1 cellular context compared by ENCODE assay signal in the genomic region with DNA sequence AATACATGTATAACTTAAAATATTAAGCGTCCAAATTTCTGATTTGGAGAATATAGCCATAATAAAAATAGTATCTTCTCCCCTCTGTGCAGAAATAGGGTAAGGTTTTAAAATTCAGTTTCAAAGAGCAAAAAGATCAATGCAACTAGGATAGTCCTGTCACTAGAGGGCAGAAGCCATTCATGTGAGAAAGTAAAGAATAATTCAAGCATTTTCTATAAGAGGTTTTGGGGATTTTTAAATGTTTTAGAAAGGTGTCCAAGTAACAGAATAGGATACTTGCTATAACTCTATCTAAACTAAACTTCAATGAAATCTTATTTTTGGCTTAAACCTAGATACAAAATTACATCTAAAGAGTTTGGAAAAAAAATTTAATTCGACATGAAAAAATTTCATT.
TF ChIP-seq lines count a peak whose summit lies in the region.

No MANE protein-coding gene starts in this region.

TF ChIP-seq in GM12878, 131 proteins besides CTCF, POLR2A, EP300 and RAD21 (continued from another document):
- TF ChIP-seq, protein P1, sequence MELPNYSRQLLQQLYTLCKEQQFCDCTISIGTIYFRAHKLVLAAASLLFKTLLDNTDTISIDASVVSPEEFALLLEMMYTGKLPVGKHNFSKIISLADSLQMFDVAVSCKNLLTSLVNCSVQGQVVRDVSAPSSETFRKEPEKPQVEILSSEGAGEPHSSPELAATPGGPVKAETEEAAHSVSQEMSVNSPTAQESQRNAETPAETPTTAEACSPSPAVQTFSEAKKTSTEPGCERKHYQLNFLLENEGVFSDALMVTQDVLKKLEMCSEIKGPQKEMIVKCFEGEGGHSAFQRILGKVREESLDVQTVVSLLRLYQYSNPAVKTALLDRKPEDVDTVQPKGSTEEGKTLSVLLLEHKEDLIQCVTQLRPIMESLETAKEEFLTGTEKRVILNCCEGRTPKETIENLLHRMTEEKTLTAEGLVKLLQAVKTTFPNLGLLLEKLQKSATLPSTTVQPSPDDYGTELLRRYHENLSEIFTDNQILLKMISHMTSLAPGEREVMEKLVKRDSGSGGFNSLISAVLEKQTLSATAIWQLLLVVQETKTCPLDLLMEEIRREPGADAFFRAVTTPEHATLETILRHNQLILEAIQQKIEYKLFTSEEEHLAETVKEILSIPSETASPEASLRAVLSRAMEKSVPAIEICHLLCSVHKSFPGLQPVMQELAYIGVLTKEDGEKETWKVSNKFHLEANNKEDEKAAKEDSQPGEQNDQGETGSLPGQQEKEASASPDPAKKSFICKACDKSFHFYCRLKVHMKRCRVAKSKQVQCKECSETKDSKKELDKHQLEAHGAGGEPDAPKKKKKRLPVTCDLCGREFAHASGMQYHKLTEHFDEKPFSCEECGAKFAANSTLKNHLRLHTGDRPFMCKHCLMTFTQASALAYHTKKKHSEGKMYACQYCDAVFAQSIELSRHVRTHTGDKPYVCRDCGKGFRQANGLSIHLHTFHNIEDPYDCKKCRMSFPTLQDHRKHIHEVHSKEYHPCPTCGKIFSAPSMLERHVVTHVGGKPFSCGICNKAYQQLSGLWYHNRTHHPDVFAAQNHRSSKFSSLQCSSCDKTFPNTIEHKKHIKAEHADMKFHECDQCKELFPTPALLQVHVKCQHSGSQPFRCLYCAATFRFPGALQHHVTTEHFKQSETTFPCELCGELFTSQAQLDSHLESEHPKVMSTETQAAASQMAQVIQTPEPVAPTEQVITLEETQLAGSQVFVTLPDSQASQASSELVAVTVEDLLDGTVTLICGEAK (IDR thresholded peaks at IDR 0.05; ENCODE audit: borderline replicate concordance), result no peak
- TF ChIP-seq, protein P2, sequence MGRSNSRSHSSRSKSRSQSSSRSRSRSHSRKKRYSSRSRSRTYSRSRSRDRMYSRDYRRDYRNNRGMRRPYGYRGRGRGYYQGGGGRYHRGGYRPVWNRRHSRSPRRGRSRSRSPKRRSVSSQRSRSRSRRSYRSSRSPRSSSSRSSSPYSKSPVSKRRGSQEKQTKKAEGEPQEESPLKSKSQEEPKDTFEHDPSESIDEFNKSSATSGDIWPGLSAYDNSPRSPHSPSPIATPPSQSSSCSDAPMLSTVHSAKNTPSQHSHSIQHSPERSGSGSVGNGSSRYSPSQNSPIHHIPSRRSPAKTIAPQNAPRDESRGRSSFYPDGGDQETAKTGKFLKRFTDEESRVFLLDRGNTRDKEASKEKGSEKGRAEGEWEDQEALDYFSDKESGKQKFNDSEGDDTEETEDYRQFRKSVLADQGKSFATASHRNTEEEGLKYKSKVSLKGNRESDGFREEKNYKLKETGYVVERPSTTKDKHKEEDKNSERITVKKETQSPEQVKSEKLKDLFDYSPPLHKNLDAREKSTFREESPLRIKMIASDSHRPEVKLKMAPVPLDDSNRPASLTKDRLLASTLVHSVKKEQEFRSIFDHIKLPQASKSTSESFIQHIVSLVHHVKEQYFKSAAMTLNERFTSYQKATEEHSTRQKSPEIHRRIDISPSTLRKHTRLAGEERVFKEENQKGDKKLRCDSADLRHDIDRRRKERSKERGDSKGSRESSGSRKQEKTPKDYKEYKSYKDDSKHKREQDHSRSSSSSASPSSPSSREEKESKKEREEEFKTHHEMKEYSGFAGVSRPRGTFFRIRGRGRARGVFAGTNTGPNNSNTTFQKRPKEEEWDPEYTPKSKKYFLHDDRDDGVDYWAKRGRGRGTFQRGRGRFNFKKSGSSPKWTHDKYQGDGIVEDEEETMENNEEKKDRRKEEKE (IDR thresholded peaks at IDR 0.05), result no peak
- no peak for TF ChIP-seq SMAD1 (IDR thresholded peaks at IDR 0.05; ENCODE audit: low read depth, partially characterized antibody)
- TF ChIP-seq SMC3 (IDR thresholded peaks at IDR 0.05; ENCODE audit: borderline replicate concordance, low read length), result no peak; the same call in 1 of the 2 replicates
